ENCODE assay signal across 9 cellular contexts in genomic region chr2:170813611-170814550, GRCh38. TPM values are rescaled to one million over a fixed set of nuclear protein-coding genes. Genes with fewer than 3 reads are reported as not detected.
DNase-seq lines count a peak whose midpoint lies in the region; ATAC-seq and TF ChIP-seq lines count a peak whose summit lies in the region.
"Had no signal": no experiment of that assay in that cellular context is flagged by ENCODE, and none has a peak within 500 bp of the region (broad histone marks: within the 10 kb centered on the region; RNA-seq: fewer than 3 reads in every experiment).

No MANE protein-coding gene starts in this region.

- no peak for ATAC-seq in HG03108 (IDR thresholded peaks at IDR 0.05; ENCODE audit: unreplicated experiment)
- ATAC-seq in HG03025 (IDR thresholded peaks at IDR 0.05; ENCODE audit: low FRiP score, unreplicated experiment), result no peak

- H3K4me3 ChIP-seq in choroid plexus epithelial cell (ENCODE audit: low read depth, low read length) (no peak overlapping the region), osteoblast (ENCODE audit: insufficient read depth, low read length) (no peak overlapping the region)

- H3K27me3 ChIP-seq in osteoblast (ENCODE audit: insufficient read depth, low read length), result peaks cover 58% of the 10 kb centered on the region

- H4K20me1 ChIP-seq in osteoblast (ENCODE audit: insufficient read depth, low read length), result no peaks in the 10 kb centered on the region

- no peak overlapping the region for H2AFZ ChIP-seq in osteoblast (ENCODE audit: low read length)

- TF ChIP-seq CTCF in choroid plexus epithelial cell (conservative IDR thresholded peaks at IDR 0.05; ENCODE audit: low read depth, low read length) (no peak), osteoblast (IDR thresholded peaks at IDR 0.05; ENCODE audit: extremely low read depth, low read depth, low read length) (no peak)

- DNase-seq in NCI-H1105 treated with DMSO at 0.1 percent for 48 hours (lab: John Stamatoyannopoulos, UW) (peak; percentile 40), NCI-H1105 (lab: John Stamatoyannopoulos, UW) (no peak), NCI-H2227 treated with DMSO at 0.1 percent for 48 hours (lab: John Stamatoyannopoulos, UW) (peak; percentile 91), choroid plexus epithelial cell (ENCODE audit: low read depth) (peak; percentile 63), osteoblast (ENCODE audit: insufficient read length, low spot score, missing footprints) (peak; percentile 91), mesenteric fat pad (ENCODE audit: low spot score) (no peak)

- no peaks in the 10 kb centered on the region for H3K9me3 ChIP-seq in osteoblast (ENCODE audit: low read depth, low read length)

- H3K4me2 ChIP-seq in osteoblast (ENCODE audit: insufficient read depth, low read length), result peak overlapping the region; percentile 30
- H3K4me2 ChIP-seq: KMS-11 had no signal

- H3K27ac ChIP-seq in osteoblast (ENCODE audit: low read depth, low read length), result no peak overlapping the region
- H3K27ac ChIP-seq: KMS-11 had no signal

- H3K4me1 ChIP-seq in osteoblast (ENCODE audit: insufficient read depth, low read length), result no peaks in the 10 kb centered on the region

- no peaks in the 10 kb centered on the region for H3K36me3 ChIP-seq in osteoblast (ENCODE audit: insufficient read depth, low read length)

- H3K79me2 ChIP-seq in osteoblast (ENCODE audit: insufficient read depth, low read length), result no peaks in the 10 kb centered on the region

RNA-seq across cellular contexts. Expression of gene GAD1, which starts 2.8 kb away (rescaled TPM):
- 0.36 and 0.59 TPM in 2 replicates for total RNA-seq in osteoblast
- not detected for total RNA-seq in mesenteric fat pad

RNA-seq across cellular contexts. Expression of gene ERICH2, which starts 43.7 kb away (rescaled TPM):
- total RNA-seq in osteoblast (0.59 TPM in 1 of 2 replicates, not detected in the other), mesenteric fat pad (not detected)

Comparison
In these comparisons a context has a peak if more than half of its experiments do, and no peak if none do; other contexts are left out.
1. DNase-seq: peak in NCI-H1105 treated with DMSO at 0.1 percent for 48 hours (single experiment), NCI-H2227 treated with DMSO at 0.1 percent for 48 hours (single experiment), choroid plexus epithelial cell (single experiment) and osteoblast (single experiment); none in NCI-H1105 (single experiment) and mesenteric fat pad (single experiment).